ENCODE assay signal across 9 cellular contexts in the genomic region with DNA sequence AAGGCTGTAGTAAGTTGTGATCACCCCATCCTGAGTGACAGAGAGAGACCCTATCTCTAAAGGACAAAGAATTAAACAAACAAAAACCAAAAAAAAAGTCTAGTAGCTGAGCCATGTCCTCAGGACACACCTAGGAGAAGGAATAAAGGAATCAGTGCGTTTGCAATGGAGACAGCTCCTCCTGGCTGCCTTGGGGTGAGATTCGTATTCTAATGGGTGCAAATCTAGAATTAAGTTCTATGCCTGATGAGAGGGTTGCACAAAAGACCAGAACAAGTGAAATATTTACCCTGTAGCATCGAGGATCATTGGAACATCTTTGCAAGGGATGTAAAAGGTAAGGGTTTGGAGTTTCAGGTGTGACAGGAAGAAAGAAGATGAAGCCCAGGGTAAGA.
DNase-seq lines count a peak whose midpoint lies in the region; ATAC-seq and TF ChIP-seq lines count a peak whose summit lies in the region.
"Had no signal": no experiment of that assay in that cellular context is flagged by ENCODE, and none has a peak within 500 bp of the region (broad histone marks: within the 10 kb centered on the region; RNA-seq: fewer than 3 reads in every experiment).

No MANE protein-coding gene starts in this region.

- no peaks in the 10 kb centered on the region for H3K79me2 ChIP-seq in OCI-LY3 (ENCODE audit: low read length)
- no peaks in the 10 kb centered on the region for H3K79me2 ChIP-seq in neural progenitor cell (ENCODE audit: low read depth)

- peaks cover 18% of the 10 kb centered on the region for H3K4me1 Mint-ChIP-seq in CD8-positive, alpha-beta T cell (ENCODE audit: low read depth)
- peaks cover 58% of the 10 kb centered on the region for H3K4me1 Mint-ChIP-seq in neural progenitor cell
- peaks cover 29% of the 10 kb centered on the region for H3K4me1 Mint-ChIP-seq in nephron progenitor cell

- peaks cover 9% of the 10 kb centered on the region for H3F3A ChIP-seq in neural progenitor cell (ENCODE audit: low read depth)

- H3K9me3 ChIP-seq in CD8-positive, alpha-beta T cell (ENCODE audit: low read length): no peaks in the 10 kb centered on the region
- H3K9me3 ChIP-seq in OCI-LY3 (ENCODE audit: insufficient read depth, low read length): no peaks in the 10 kb centered on the region
- no peaks in the 10 kb centered on the region for H3K9me3 ChIP-seq in neural progenitor cell (ENCODE audit: low read depth)

- H3K27ac Mint-ChIP-seq in CD8-positive, alpha-beta T cell: no peak overlapping the region
- H3K27ac Mint-ChIP-seq in neural progenitor cell (peak overlapping the region; percentile 82), nephron progenitor cell (no peak overlapping the region)

- POLR2A ChIA-PET in CD8-positive, alpha-beta T cell (lab: Charles Lee): no interaction called here

- H2AFZ ChIP-seq in OCI-LY3 (ENCODE audit: low read depth, low read length) (0 out of 2 replicates have a peak overlapping the region, but pooled peaks have one; percentile 33), neural progenitor cell (replicated peaks) (peak overlapping the region; percentile 96)

- no peaks in the 10 kb centered on the region for H3K36me3 ChIP-seq in CD8-positive, alpha-beta T cell (ENCODE audit: insufficient read depth, low read length)
- H3K36me3 ChIP-seq in OCI-LY3 (replicated peaks; ENCODE audit: low read depth, low read length): no peaks in the 10 kb centered on the region
- no peaks in the 10 kb centered on the region for H3K36me3 ChIP-seq in neural progenitor cell

- peaks cover 7% of the 10 kb centered on the region for H3K4me1 ChIP-seq in CD8-positive, alpha-beta T cell (ENCODE audit: insufficient read depth, low read length)
- H3K4me1 ChIP-seq in OCI-LY3 (ENCODE audit: low read length) (peaks cover 49% of the 10 kb centered on the region), neural progenitor cell (peaks cover 15% of the 10 kb centered on the region)

- CTCF ChIA-PET in CD8-positive, alpha-beta T cell (lab: Charles Lee): interaction anchor here (1.1 to 1.6 kb wide), 2 partner anchors 137 to 256 kb away, joined by 3 to 4 read pairs; a partner anchor contains a TSS

- intact Hi-C loops in CD8-positive, alpha-beta T cell (cut with DNase I, micrococcal nuclease): no loop called here
- intact Hi-C loops in dorsolateral prefrontal cortex (cut with DNase I): no loop called here

- no peaks in the 10 kb centered on the region for H3K9me3 Mint-ChIP-seq in CD8-positive, alpha-beta T cell
- H3K9me3 Mint-ChIP-seq in neural progenitor cell (no peaks in the 10 kb centered on the region), nephron progenitor cell (peaks cover under 1% of the 10 kb centered on the region)

- no peak overlapping the region for H3K4me3 ChIP-seq in CD8-positive, alpha-beta T cell (ENCODE audit: low read depth, low read length)
- H3K4me3 ChIP-seq in OCI-LY3 (ENCODE audit: low read length): no peak overlapping the region
- H3K4me3 ChIP-seq in dorsolateral prefrontal cortex: peak overlapping the region in 21 of 59 donors; percentile 11 to 59 (median 41)
- no peak overlapping the region for H3K4me3 ChIP-seq in neural progenitor cell

- H3K27me3 ChIP-seq in CD8-positive, alpha-beta T cell (ENCODE audit: insufficient read depth, low read length): no peaks in the 10 kb centered on the region
- 0 out of 2 replicates have a peak, but pooled peaks cover 8% of the 10 kb centered on the region for H3K27me3 ChIP-seq in OCI-LY3 (ENCODE audit: low read depth, low read length)
- H3K27me3 ChIP-seq in dorsolateral prefrontal cortex: no peaks in the 10 kb centered on the region
- H3K27me3 ChIP-seq in neural progenitor cell: no peaks in the 10 kb centered on the region

- TF ChIP-seq CTCF in CD8-positive, alpha-beta T cell (IDR thresholded peaks at IDR 0.05): no peak
- TF ChIP-seq CTCF in OCI-LY3 (IDR thresholded peaks at IDR 0.05; ENCODE audit: low read depth, low read length) (peak; percentile 7; the same call in 1 of the 2 replicates), dorsolateral prefrontal cortex (IDR thresholded peaks at IDR 0.05 in 54 of 56, conservative IDR thresholded peaks at IDR 0.05 in 2 of 56; ENCODE audit: low read depth in 1 of 56, partially characterized antibody in 56 of 56) (peak in 4 of 56 donors; percentile 9 to 25 (median 13)), neural progenitor cell (IDR thresholded peaks at IDR 0.05) (peak; percentile 35), nephron progenitor cell (IDR thresholded peaks at IDR 0.05) (no peak)

- H3K9ac ChIP-seq in OCI-LY3 (ENCODE audit: low read length) (no peak overlapping the region), neural progenitor cell (no peak overlapping the region)

- no peak overlapping the region for H3K27ac ChIP-seq in CD8-positive, alpha-beta T cell (ENCODE audit: low read depth, low read length)
- no peak overlapping the region for H3K27ac ChIP-seq in OCI-LY3 (ENCODE audit: low read length)
- H3K27ac ChIP-seq in dorsolateral prefrontal cortex: peak overlapping the region in 49 of 59 donors; percentile 25 to 88 (median 76)
- H3K27ac ChIP-seq in neural progenitor cell: no peak overlapping the region

- H3K27me3 Mint-ChIP-seq in CD8-positive, alpha-beta T cell (ENCODE audit: low read depth): no peaks in the 10 kb centered on the region
- no peaks in the 10 kb centered on the region for H3K27me3 Mint-ChIP-seq in neural progenitor cell (ENCODE audit: insufficient read depth, low read depth)
- peaks cover 8% of the 10 kb centered on the region for H3K27me3 Mint-ChIP-seq in nephron progenitor cell (ENCODE audit: low read depth, poor library complexity)

- no peak for ATAC-seq in CD8-positive, alpha-beta T cell
- ATAC-seq in GM21825 (IDR thresholded peaks at IDR 0.05; ENCODE audit: unreplicated experiment): no peak

- H3K4me2 ChIP-seq in OCI-LY3 (ENCODE audit: low read length): peak overlapping the region; percentile 57
- peak overlapping the region; percentile 1 for H3K4me2 ChIP-seq in neural progenitor cell

- H4K20me1 ChIP-seq in OCI-LY3 (ENCODE audit: insufficient read depth, low read length) (no peaks in the 10 kb centered on the region), neural progenitor cell (ENCODE audit: low read depth) (no peaks in the 10 kb centered on the region)

- DNase-seq in CD8-positive, alpha-beta T cell: no peak
- DNase-seq in dorsolateral prefrontal cortex (no peak), neural progenitor cell (ENCODE audit: low spot score) (no peak), NCI-H1417 treated with DMSO at 0.1 percent for 48 hours (lab: John Stamatoyannopoulos, UW) (no peak), nephron progenitor cell (no peak), NCI-H187 treated with DMSO at 0.1 percent for 48 hours (lab: John Stamatoyannopoulos, UW) (no peak)
- DNase-seq: KG1 had no signal

- H3K4me3 Mint-ChIP-seq in CD8-positive, alpha-beta T cell: peak overlapping the region; percentile 79
- H3K4me3 Mint-ChIP-seq in neural progenitor cell (no peak overlapping the region), nephron progenitor cell (no peak overlapping the region)

- no peaks in the 10 kb centered on the region for H3K36me3 Mint-ChIP-seq in CD8-positive, alpha-beta T cell
- H3K36me3 Mint-ChIP-seq in neural progenitor cell (no peaks in the 10 kb centered on the region), nephron progenitor cell (ENCODE audit: low read depth) (no peaks in the 10 kb centered on the region)

Comparison
In these comparisons a context has a peak if more than half of its experiments do, and no peak if none do; other contexts are left out.
1. H3K27ac ChIP-seq: peak in dorsolateral prefrontal cortex (49 of 59); none in CD8-positive, alpha-beta T cell (single experiment), OCI-LY3 (single experiment) and neural progenitor cell (single experiment).
2. CTCF ChIP-seq: peak in OCI-LY3 (single experiment) and neural progenitor cell (single experiment); none in CD8-positive, alpha-beta T cell (single experiment) and nephron progenitor cell (single experiment).